In the genomic region with DNA sequence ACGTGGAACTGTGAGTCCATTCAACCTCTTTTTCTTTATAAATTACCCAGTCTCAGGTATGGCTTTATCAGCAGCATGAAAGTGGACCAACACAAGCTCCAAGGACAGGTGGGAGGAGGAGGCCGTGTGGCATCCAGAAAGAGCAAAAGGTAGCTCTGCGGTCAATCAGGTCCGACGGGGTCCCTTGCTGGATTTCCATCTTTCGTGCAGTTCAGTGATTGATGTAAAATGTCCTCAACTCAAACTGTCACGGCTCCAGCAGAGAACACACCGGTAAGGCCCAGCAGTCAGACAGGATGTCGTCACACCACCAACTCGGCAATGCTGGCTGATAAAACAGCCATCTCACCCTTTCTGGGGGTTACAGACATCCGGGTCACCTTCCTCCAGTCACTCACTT, we compare ENCODE assay signal across 1 cellular context.
TF ChIP-seq lines count a peak whose summit lies in the region.

No MANE protein-coding gene starts in this region.

TF ChIP-seq in WTC11, 78 proteins besides CTCF, POLR2A, EP300 and RAD21 (continued from another document):
- no peak for TF ChIP-seq NR1H2 (CRISPR knock-in tag; IDR thresholded peaks at IDR 0.05)
- no peak for TF ChIP-seq USF2 (CRISPR knock-in tag; IDR thresholded peaks at IDR 0.05)
- TF ChIP-seq ELF4 (CRISPR knock-in tag; IDR thresholded peaks at IDR 0.05; ENCODE audit: low read depth): no peak
TF ChIP-seq in WTC11: peak in this region for 0.
